Comparison of ENCODE assay signal across 18 cellular contexts in the genomic region with DNA sequence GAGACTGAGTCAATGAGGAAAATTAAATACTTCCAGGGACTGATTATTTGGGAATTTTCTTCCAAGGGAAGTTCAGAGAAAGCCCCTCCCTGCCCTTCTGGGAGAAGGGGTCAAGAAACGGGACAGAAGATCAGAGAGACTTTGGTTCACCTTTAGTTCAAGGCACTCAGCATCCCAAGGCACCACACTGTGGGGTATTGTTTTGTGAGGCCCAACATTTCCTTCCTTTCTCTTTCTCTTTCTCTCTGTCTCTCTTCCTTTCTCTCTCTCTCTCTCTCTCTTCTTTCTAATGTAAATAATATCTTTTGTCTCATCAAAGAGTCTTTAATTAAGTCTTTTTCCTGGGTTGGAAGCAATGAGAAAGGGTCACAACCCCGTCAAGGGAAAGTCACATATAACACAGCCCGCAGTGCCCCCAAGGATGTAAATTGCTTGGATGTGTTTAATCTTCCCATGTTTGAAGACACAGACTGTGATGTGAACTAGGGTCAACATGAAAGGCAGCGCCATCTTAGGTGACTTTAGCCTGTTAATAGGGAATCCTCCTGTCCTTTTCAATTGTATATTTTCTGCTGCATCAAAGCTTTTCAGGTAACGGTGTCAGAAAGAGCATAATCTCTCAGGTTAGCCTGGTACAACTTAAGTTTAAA.
DNase-seq lines count a peak whose midpoint lies in the region; ATAC-seq and TF ChIP-seq lines count a peak whose summit lies in the region.
"Had no signal": no experiment of that assay in that cellular context is flagged by ENCODE, and none has a peak within 500 bp of the region (broad histone marks: within the 10 kb centered on the region; RNA-seq: fewer than 3 reads in every experiment).

No MANE protein-coding gene starts in this region.

- H2AFZ ChIP-seq in neural progenitor cell (replicated peaks), result no peak overlapping the region
- no peak overlapping the region for H2AFZ ChIP-seq in PC-3 (ENCODE audit: low read length)

- peaks cover 16% of the 10 kb centered on the region for H3K9me3 Mint-ChIP-seq in HFFc6
- peaks cover 38% of the 10 kb centered on the region for H3K9me3 Mint-ChIP-seq in neural progenitor cell

- H3K27me3 Mint-ChIP-seq in HFFc6 (ENCODE audit: insufficient read depth), result no peaks in the 10 kb centered on the region
- peaks cover 9% of the 10 kb centered on the region for H3K27me3 Mint-ChIP-seq in neural progenitor cell (ENCODE audit: insufficient read depth, low read depth)
- H3K27me3 Mint-ChIP-seq: IgD-negative memory B cell had no signal

- peaks cover 29% of the 10 kb centered on the region for H3K4me1 ChIP-seq in iPS-18a (ENCODE audit: control insufficient read depth, low read depth, low read length)
- H3K4me1 ChIP-seq in neural progenitor cell, result peaks cover 22% of the 10 kb centered on the region
- no peaks in the 10 kb centered on the region for H3K4me1 ChIP-seq in PC-3 (ENCODE audit: insufficient read depth, low read length)
- H3K4me1 ChIP-seq: SJSA1 had no signal

- H3K4me1 Mint-ChIP-seq in HFFc6 (ENCODE audit: low read depth) (peaks cover 25% of the 10 kb centered on the region; the same call in 1 of the 2 replicates), neural progenitor cell (peaks cover 44% of the 10 kb centered on the region)
- H3K4me1 Mint-ChIP-seq: IgD-negative memory B cell had no signal

- peaks cover 22% of the 10 kb centered on the region for H3F3A ChIP-seq in neural progenitor cell (ENCODE audit: low read depth)
- no peaks in the 10 kb centered on the region for H3F3A ChIP-seq in PC-3 (ENCODE audit: low read length, unreplicated experiment)

- H3K27ac Mint-ChIP-seq in HFFc6 (peak overlapping the region; percentile 79; the same call in 1 of the 2 replicates), neural progenitor cell (peak overlapping the region; percentile 67)
- H3K27ac Mint-ChIP-seq: IgD-negative memory B cell had no signal

- H3K79me2 ChIP-seq in neural progenitor cell (ENCODE audit: low read depth) (no peaks in the 10 kb centered on the region), PC-3 (ENCODE audit: low read length) (no peaks in the 10 kb centered on the region)

- intact Hi-C loops in PC-3 (cut with micrococcal nuclease), result no loop called here

- DNase-seq in HFFc6 (no peak), WERI-Rb-1 (peak; percentile 16), neural progenitor cell (ENCODE audit: low spot score) (peak; percentile 78), HPDE6-E6E7 (ENCODE audit: extremely low spot score) (no peak), PC-3 (no peak), NCI-H446 treated with DMSO at 0.1 percent for 48 hours (lab: John Stamatoyannopoulos, UW) (no peak)
- no peak for DNase-seq in stimulated activated CD8-positive, alpha-beta memory T cell treated with anti-CD3 and anti-CD28 coated beads, Interleukin-4, amount 100 ng/mL, for 48 hours
- DNase-seq: Kasumi-1, NCI-H1105, NCI-H1694, NCI-H2107, NCI-H345, NCI-H526 treated with DMSO at 0.1 percent for 48 hours, SW 1271 had no signal

- ATAC-seq in PC-3, result no peak

- H3K4me3 Mint-ChIP-seq in HFFc6 (peak overlapping the region; percentile 79; the same call in 1 of the 2 replicates), neural progenitor cell (peak overlapping the region; percentile 11)
- H3K4me3 Mint-ChIP-seq: IgD-negative memory B cell had no signal

- H3K9me2 ChIP-seq in PC-3 (replicated peaks; ENCODE audit: low read length), result no peaks in the 10 kb centered on the region

- H3K9me3 ChIP-seq in WERI-Rb-1 (ENCODE audit: severe bottlenecking) (peaks cover 3% of the 10 kb centered on the region), iPS-18a (ENCODE audit: control insufficient read depth, low read depth, low read length) (no peaks in the 10 kb centered on the region), neural progenitor cell (ENCODE audit: low read depth) (no peaks in the 10 kb centered on the region), PC-3 (ENCODE audit: low read length) (no peaks in the 10 kb centered on the region)
- H3K9me3 ChIP-seq: SJSA1 had no signal

- H3K9ac ChIP-seq in iPS-18a (ENCODE audit: low read length), result no peak overlapping the region
- H3K9ac ChIP-seq in neural progenitor cell, result no peak overlapping the region
- H3K9ac ChIP-seq in PC-3 (ENCODE audit: low read length), result no peak overlapping the region

- H3K27ac ChIP-seq in WERI-Rb-1 (no peak overlapping the region), iPS-18a (ENCODE audit: low read length) (peak overlapping the region; percentile 42), neural progenitor cell (no peak overlapping the region), PC-3 (ENCODE audit: low read length) (no peak overlapping the region)
- H3K27ac ChIP-seq: C4-2B, SJSA1 had no signal

- H3K27me3 ChIP-seq in WERI-Rb-1 (ENCODE audit: insufficient read depth, low read depth, severe bottlenecking) (no peaks in the 10 kb centered on the region), iPS-18a (ENCODE audit: control insufficient read depth, insufficient read depth, low read length) (no peaks in the 10 kb centered on the region), neural progenitor cell (peaks cover 14% of the 10 kb centered on the region), PC-3 (ENCODE audit: low read length) (no peaks in the 10 kb centered on the region)
- H3K27me3 ChIP-seq: SJSA1 had no signal

- POLR2A ChIA-PET in PC-3 (lab: Charles Lee; ENCODE audit: unreplicated experiment), result no interaction called here

- no peaks in the 10 kb centered on the region for H3K36me3 Mint-ChIP-seq in HFFc6 (ENCODE audit: low read depth)
- peaks cover 24% of the 10 kb centered on the region for H3K36me3 Mint-ChIP-seq in neural progenitor cell

- no peaks in the 10 kb centered on the region for H3K36me3 ChIP-seq in WERI-Rb-1
- H3K36me3 ChIP-seq in iPS-18a (ENCODE audit: control insufficient read depth, low read depth, low read length), result no peaks in the 10 kb centered on the region
- H3K36me3 ChIP-seq in neural progenitor cell, result no peaks in the 10 kb centered on the region
- H3K36me3 ChIP-seq in PC-3 (ENCODE audit: low read depth, low read length), result no peaks in the 10 kb centered on the region
- H3K36me3 ChIP-seq: SJSA1 had no signal

- no peak for TF ChIP-seq CTCF in HFFc6 (IDR thresholded peaks at IDR 0.05)
- no peak for TF ChIP-seq CTCF in WERI-Rb-1 (IDR thresholded peaks at IDR 0.05; ENCODE audit: low read depth, low read length)
- no peak for TF ChIP-seq CTCF in neural progenitor cell (IDR thresholded peaks at IDR 0.05)
- TF ChIP-seq CTCF in PC-3 (conservative IDR thresholded peaks at IDR 0.05; ENCODE audit: low read depth, low read length), result no peak

- H3K4me3 ChIP-seq in WERI-Rb-1 (ENCODE audit: low read depth, low read length) (no peak overlapping the region), iPS-18a (ENCODE audit: low read length) (no peak overlapping the region), neural progenitor cell (no peak overlapping the region), PC-3 (ENCODE audit: low read length) (no peak overlapping the region)
- H3K4me3 ChIP-seq: SJSA1 had no signal

- H4K20me1 ChIP-seq in neural progenitor cell (ENCODE audit: low read depth) (no peaks in the 10 kb centered on the region), PC-3 (ENCODE audit: low read length) (no peaks in the 10 kb centered on the region)

- CTCF ChIA-PET in PC-3 (lab: Charles Lee), result no interaction called here

- H3K4me2 ChIP-seq in neural progenitor cell (peak overlapping the region; percentile 19), PC-3 (ENCODE audit: low read length) (no peak overlapping the region)

- BruUV-seq in PC-3 (replicated peaks; lab: Mats Ljungman, UMichigan), result no TSS peak

Comparison
In these comparisons a context has a peak if more than half of its experiments do, and no peak if none do; other contexts are left out.
1. DNase-seq: peak in WERI-Rb-1 (single experiment) and neural progenitor cell (single experiment); none in HFFc6 (single experiment), HPDE6-E6E7 (single experiment), stimulated activated CD8-positive, alpha-beta memory T cell treated with anti-CD3 and anti-CD28 coated beads, Interleukin-4, amount 100 ng/mL, for 48 hours (single experiment), PC-3 (single experiment) and NCI-H446 treated with DMSO at 0.1 percent for 48 hours (single experiment).